8 cellular contexts compared by ENCODE assay signal in the genomic region with DNA sequence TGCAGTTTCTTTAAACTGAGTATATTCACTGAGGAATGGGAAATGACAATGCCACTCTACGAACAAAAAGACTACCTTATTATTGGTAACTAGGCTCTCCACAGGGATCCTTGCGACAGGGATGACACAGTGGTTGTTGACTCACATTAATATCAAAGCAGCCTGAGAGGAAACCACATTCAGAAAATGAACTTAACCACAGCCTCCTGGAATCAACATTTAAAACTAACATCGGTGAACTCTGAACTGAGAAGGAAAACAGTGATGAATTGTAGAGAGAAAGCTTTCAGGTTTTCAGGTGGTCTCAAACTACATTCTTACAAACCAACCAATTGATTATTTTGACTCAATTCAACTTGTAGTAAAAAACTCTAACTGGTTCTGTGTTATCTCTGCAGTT.
A peak's percentile ranks its signal among the peaks of the same experiment; 100 is the strongest.
DNase-seq lines count a peak whose midpoint lies in the region; ATAC-seq, FAIRE-seq and TF ChIP-seq lines count a peak whose summit lies in the region.

No MANE protein-coding gene starts in this region.

- TF ChIP-seq CTCF in omental fat pad (IDR thresholded peaks at IDR 0.05), result no peak

- H3K9me3 Mint-ChIP-seq in activated CD4-positive, alpha-beta T cell treated with anti-CD3 and anti-CD28 coated beads, Interleukin-2, amount 10 ng/mL, durations not matched to agents 24 days and 14 days, result no peaks in the 10 kb centered on the region

- peaks cover 49% of the 10 kb centered on the region for H3K4me1 Mint-ChIP-seq in activated CD4-positive, alpha-beta T cell treated with anti-CD3 and anti-CD28 coated beads, Interleukin-2, amount 10 ng/mL, durations not matched to agents 24 days and 14 days

- no peak for TF ChIP-seq POLR2A in GM12891 (IDR thresholded peaks at IDR 0.05; ENCODE audit: low read depth, low read length)

- H3K27ac Mint-ChIP-seq in activated CD4-positive, alpha-beta T cell treated with anti-CD3 and anti-CD28 coated beads, Interleukin-2, amount 10 ng/mL, durations not matched to agents 24 days and 14 days, result peak overlapping the region; percentile 70

- DNase-seq in GM12891 (ENCODE audit: insufficient read length, low spot score), result peak; percentile 7
- DNase-seq in activated CD4-positive, alpha-beta T cell treated with anti-CD3 and anti-CD28 coated beads, Interleukin-2, amount 10 ng/mL, durations not matched to agents 24 days and 14 days, result peak; percentile 83
- peak; percentile 67 for DNase-seq in glomerular visceral epithelial cell (ENCODE audit: extremely low spot score)
- no peak for DNase-seq in head of caudate nucleus
- no peak for DNase-seq in omental fat pad (ENCODE audit: low spot score)
- DNase-seq in NCI-H1105 treated with DMSO at 0.1 percent for 48 hours (lab: John Stamatoyannopoulos, UW), result no peak

- no peaks in the 10 kb centered on the region for H3K27me3 Mint-ChIP-seq in activated CD4-positive, alpha-beta T cell treated with anti-CD3 and anti-CD28 coated beads, Interleukin-2, amount 10 ng/mL, durations not matched to agents 24 days and 14 days

- peaks cover 2% of the 10 kb centered on the region for H3K36me3 Mint-ChIP-seq in activated CD4-positive, alpha-beta T cell treated with anti-CD3 and anti-CD28 coated beads, Interleukin-2, amount 10 ng/mL, durations not matched to agents 24 days and 14 days (ENCODE audit: low read depth)

- ATAC-seq in HG03108 (IDR thresholded peaks at IDR 0.05; ENCODE audit: unreplicated experiment), result peak; percentile 27
- ATAC-seq in omental fat pad (ENCODE audit: low FRiP score), result no peak
- no peak for ATAC-seq in GM21825 (IDR thresholded peaks at IDR 0.05; ENCODE audit: unreplicated experiment)

- peak; percentile 54 for FAIRE-seq in GM12891 (lab: Jason Lieb, UNC)

- intact Hi-C loops in activated CD4-positive, alpha-beta T cell treated with anti-CD3 and anti-CD28 coated beads, Interleukin-2, amount 10 ng/mL, durations not matched to agents 24 days and 14 days (cut with micrococcal nuclease), result loop anchor here (1.0 to 5.0 kb wide), 7 partner anchors 37 to 327 kb away; partner anchors contain the start of gene MTMR2
- intact Hi-C loops in head of caudate nucleus (cut with DNase I), result no loop called here

- H3K4me3 Mint-ChIP-seq in activated CD4-positive, alpha-beta T cell treated with anti-CD3 and anti-CD28 coated beads, Interleukin-2, amount 10 ng/mL, durations not matched to agents 24 days and 14 days, result peak overlapping the region; percentile 63

TF ChIP-seq in GM12891, 5 proteins besides CTCF, POLR2A, EP300 and RAD21:
- no peak for TF ChIP-seq PAX5 (IDR thresholded peaks at IDR 0.05; ENCODE audit: insufficient read depth, low read length, severe bottlenecking)
- TF ChIP-seq TAF1 (IDR thresholded peaks at IDR 0.05; ENCODE audit: low read depth, low read length), result no peak
- no peak for TF ChIP-seq SPI1 (IDR thresholded peaks at IDR 0.05; ENCODE audit: low read depth, low read length)
- TF ChIP-seq POLR2AphosphoS5 (IDR thresholded peaks at IDR 0.05; ENCODE audit: low read depth, low read length), result no peak
- no peak for TF ChIP-seq POU2F2 (IDR thresholded peaks at IDR 0.05; ENCODE audit: low read depth, low read length)
TF ChIP-seq in GM12891: peak in this region for 0.

Comparison
In these comparisons a context has a peak if more than half of its experiments do, and no peak if none do; other contexts are left out.
1. DNase-seq: peak in GM12891 (single experiment), activated CD4-positive, alpha-beta T cell treated with anti-CD3 and anti-CD28 coated beads, Interleukin-2, amount 10 ng/mL, durations not matched to agents 24 days and 14 days (single experiment) and glomerular visceral epithelial cell (single experiment); none in head of caudate nucleus (0 of 42), omental fat pad (single experiment) and NCI-H1105 treated with DMSO at 0.1 percent for 48 hours (single experiment).